13 cellular contexts compared by ENCODE assay signal in genomic region chr15:90203922-90204321, GRCh38. TPM values are rescaled to one million over a fixed set of nuclear protein-coding genes. Genes with fewer than 3 reads are reported as not detected.
A peak's percentile ranks its signal among the peaks of the same experiment; 100 is the strongest.
DNase-seq lines count a peak whose midpoint lies in the region; ATAC-seq and TF ChIP-seq lines count a peak whose summit lies in the region.
"Had no signal": no experiment of that assay in that cellular context is flagged by ENCODE, and none has a peak within 500 bp of the region (broad histone marks: within the 10 kb centered on the region; RNA-seq: fewer than 3 reads in every experiment).

No MANE protein-coding gene starts in this region.

- no peak overlapping the region for H3K4me3 Mint-ChIP-seq in Calu3 (ENCODE audit: low read depth, unreplicated experiment)

- in situ Hi-C loops in Panc1 (cut with HindIII; ENCODE audit: low pct_unique_long_range_greater_than_20kb, low sequenced_read_pairs): no loop called here

- CTCF ChIA-PET in Panc1 (lab: Charles Lee) (no interaction called here), Calu3 (lab: Charles Lee) (no interaction called here)

- H3K4me1 Mint-ChIP-seq in Calu3 (ENCODE audit: low read depth, unreplicated experiment): peaks cover 11% of the 10 kb centered on the region

- no peak overlapping the region for H3K27ac Mint-ChIP-seq in Calu3 (ENCODE audit: unreplicated experiment)

- peak; percentile 7 for ATAC-seq in Panc1
- no peak for ATAC-seq in GM18505 (IDR thresholded peaks at IDR 0.05; ENCODE audit: unreplicated experiment)
- ATAC-seq: upper lobe of right lung had no signal

- H3K4me3 ChIP-seq in Panc1 (ENCODE audit: low read depth in 2 of 2, low read length in 2 of 2): peak overlapping the region; percentile 87 to 100
- peak overlapping the region; percentile 68 to 91 (median 73) for H3K4me3 ChIP-seq in esophagus squamous epithelium
- H3K4me3 ChIP-seq: SJSA1, upper lobe of right lung had no signal

- 47 to 54% methylated on average over 2 to 7 of the region's 8 CpGs for WGBS in esophagus squamous epithelium, 2 donors

- POLR2A ChIA-PET in Panc1 (lab: Charles Lee): interaction anchor here (1.0 kb wide), 1 partner anchor 50 kb away, joined by 6 read pairs; no protein-coding TSS in a partner anchor

- BruUV-seq in Panc1 (replicated peaks; lab: Mats Ljungman, UMichigan) (no TSS peak), Calu3 (replicated peaks; lab: Mats Ljungman, UMichigan) (no TSS peak)

- H3K36me3 Mint-ChIP-seq in Calu3 (ENCODE audit: insufficient read depth, unreplicated experiment): peaks cover 47% of the 10 kb centered on the region

- peaks cover 17% of the 10 kb centered on the region; the same call in 1 of the 2 replicates for H3K36me3 ChIP-seq in Panc1 (ENCODE audit: control insufficient read depth, insufficient read depth, low read length)
- H3K36me3 ChIP-seq in esophagus squamous epithelium: peaks cover 0 to 60% (median 7%) of the 10 kb centered on the region in 3 donors

- H3K27me3 Mint-ChIP-seq in Calu3 (ENCODE audit: unreplicated experiment): no peaks in the 10 kb centered on the region

- intact Hi-C loops in Panc1 (cut with micrococcal nuclease; ENCODE audit: unreplicated experiment): no loop called here
- intact Hi-C loops in esophagus squamous epithelium (cut with DNase I): no loop called here
- intact Hi-C loops in Calu3 (cut with micrococcal nuclease; ENCODE audit: unreplicated experiment): no loop called here

- H3K9me3 ChIP-seq in Panc1 (ENCODE audit: control insufficient read depth, insufficient read depth, low read depth, low read length) (no peaks in the 10 kb centered on the region), esophagus squamous epithelium (no peaks in the 10 kb centered on the region)
- H3K9me3 ChIP-seq: SJSA1, upper lobe of right lung had no signal

- peak; percentile 72 for DNase-seq in Daoy (ENCODE audit: low read depth)
- DNase-seq in Panc1 (ENCODE audit: low read depth, low spot score): no peak
- no peak for DNase-seq in esophagus squamous epithelium (lab: John Stamatoyannopoulos, UW)
- peak; percentile 49 for DNase-seq in smooth muscle cell of the brain vasculature (ENCODE audit: low read depth, low spot score)
- no peak for DNase-seq in Calu3
- no peak for DNase-seq in AG08396 (ENCODE audit: low spot score)
- DNase-seq: activated effector memory CD4-positive, alpha-beta T cell treated with Interleukin-2 at 50 U/mL for 16 hours; NCI-H2081 treated with DMSO at 0.1 percent for 48 hours; upper lobe of right lung had no signal

- no peaks in the 10 kb centered on the region for H3K9me3 Mint-ChIP-seq in Calu3 (ENCODE audit: low read depth, unreplicated experiment)

- no peaks in the 10 kb centered on the region for H3K27me3 ChIP-seq in Panc1 (ENCODE audit: control insufficient read depth, insufficient read depth, low read length)
- H3K27me3 ChIP-seq in esophagus squamous epithelium: no peaks in the 10 kb centered on the region
- H3K27me3 ChIP-seq: SJSA1, upper lobe of right lung had no signal

- H3K27ac ChIP-seq in Panc1 (ENCODE audit: low read length) (peak overlapping the region; percentile 100), esophagus squamous epithelium (peak overlapping the region; percentile 93 to 96 (median 94))
- H3K27ac ChIP-seq: SJSA1, upper lobe of right lung had no signal

- TF ChIP-seq CTCF in Panc1 (IDR thresholded peaks at IDR 0.05) (no peak), esophagus squamous epithelium (IDR thresholded peaks at IDR 0.05) (no peak), Calu3 (IDR thresholded peaks at IDR 0.05; ENCODE audit: unreplicated experiment) (no peak)

- no peak for TF ChIP-seq POLR2A in esophagus squamous epithelium (IDR thresholded peaks at IDR 0.05)
- no peak for TF ChIP-seq POLR2A in GM18505 (IDR thresholded peaks at IDR 0.05; ENCODE audit: borderline replicate concordance, extremely low read depth, insufficient read depth, insufficient read length)

- H3K4me1 ChIP-seq in Panc1 (ENCODE audit: control insufficient read depth, insufficient read depth, low read length) (peaks cover 65% of the 10 kb centered on the region), esophagus squamous epithelium (peaks cover 39 to 95% (median 46%) of the 10 kb centered on the region in 3 donors)

RNA-seq across cellular contexts. Expression of gene SEMA4B, which starts 2.8 kb away (rescaled TPM):
- 16.2 and 31.4 TPM in 2 replicates for total RNA-seq in Daoy (2014; rRNA removed; shearing (Covaris generic))
- total RNA-seq in Panc1 (2021; ENCODE audit: unreplicated experiment): 600 TPM
- polyA plus RNA-seq in Panc1 (2012; ENCODE audit: insufficient read length): 1,018 TPM
- 100 to 1,000 TPM in 3 of 4 donors, 10 to 100 TPM in 1; 87.9 to 209 (median 136) TPM for total RNA-seq in esophagus squamous epithelium
- total RNA-seq in Calu3 (2022): 67.3 and 73.0 TPM in 2 replicates

RNA-seq across cellular contexts. Expression of gene CIB1, which starts 29.8 kb away (rescaled TPM):
- total RNA-seq in Daoy (2014; rRNA removed; shearing (Covaris generic)): 25.5 and 39.3 TPM in 2 replicates
- total RNA-seq in Panc1 (2021; ENCODE audit: unreplicated experiment): 193 TPM
- 352 TPM for polyA plus RNA-seq in Panc1 (2012; ENCODE audit: insufficient read length)
- total RNA-seq in esophagus squamous epithelium: 10 to 100 TPM; 44.2 to 58.9 (median 45.9) TPM
- total RNA-seq in Calu3 (2022): 82.8 and 86.7 TPM in 2 replicates

RNA-seq across cellular contexts. Expression of gene GDPGP1, which starts 30.1 kb away (rescaled TPM):
- 4.2 TPM in 2 replicates for total RNA-seq in Daoy (2014; rRNA removed; shearing (Covaris generic))
- 22.8 TPM for total RNA-seq in Panc1 (2021; ENCODE audit: unreplicated experiment)
- polyA plus RNA-seq in Panc1 (2012; ENCODE audit: insufficient read length): 11.7 TPM
- 1 to 10 TPM; 4.7 to 8.4 (median 5.5) TPM for total RNA-seq in esophagus squamous epithelium
- 17.5 and 20.3 TPM in 2 replicates for total RNA-seq in Calu3 (2022)

RNA-seq across cellular contexts. Expression of gene TTLL13, which starts 45.4 kb away (rescaled TPM):
- 0.06 TPM in 1 of 2 replicates, not detected in the other for total RNA-seq in Daoy (2014; rRNA removed; shearing (Covaris generic))
- 0.39 TPM for total RNA-seq in Panc1 (2021; ENCODE audit: unreplicated experiment)
- 0.17 TPM for polyA plus RNA-seq in Panc1 (2012; ENCODE audit: insufficient read length)
- not detected for total RNA-seq in esophagus squamous epithelium
- total RNA-seq in Calu3 (2022): 0.29 and 0.71 TPM in 2 replicates
- total RNA-seq: HT1080, pulmonary artery endothelial cell, SJSA1, upper lobe of right lung had no signal

Comparison
In these comparisons a context has a peak if more than half of its experiments do, and no peak if none do; other contexts are left out.
1. DNase-seq: peak in Daoy (single experiment) and smooth muscle cell of the brain vasculature (single experiment); none in Panc1 (single experiment), esophagus squamous epithelium (single experiment), Calu3 (single experiment) and AG08396 (single experiment).